In genomic region chr9:4679268-4680177, GRCh38 we compare ENCODE assay signal across 8 cellular contexts. TPM values are rescaled to one million over a fixed set of nuclear protein-coding genes. Genes with fewer than 3 reads are reported as not detected.
DNase-seq lines count a peak whose midpoint lies in the region; ATAC-seq, FAIRE-seq and TF ChIP-seq lines count a peak whose summit lies in the region.

CDC37L1 (plus strand) TSS chr9:4679569; CDS start chr9:4679768, 199 bp downstream.

- peaks cover 4% of the 10 kb centered on the region; the same call in 1 of the 2 replicates for H4K20me1 ChIP-seq in HepG2 (ENCODE audit: insufficient read depth, low read length)

- CTCF ChIA-PET in HepG2 (lab: Yijun Ruan, JAX; ENCODE audit: low intra/inter-chr PET ratio, low total read pairs), result interaction anchor here (1.2 kb wide), 1 partner anchor 18 kb away, joined by 3 read pairs; the partner anchor contains the start of gene PLPP6

- H3K27me3 ChIP-seq in HepG2 (ENCODE audit: control insufficient read depth in 1 of 2, insufficient read depth in 2 of 2, low read length in 2 of 2), result no peaks in the 10 kb centered on the region; a peak in 1 of 5 replicates

- peak within 1 kb of the TSS; percentile 93 for H3K4me2 ChIP-seq in HepG2 (ENCODE audit: low read depth, low read length)

- peak; percentile 77 for FAIRE-seq in HepG2 (lab: Jason Lieb, UNC)

- H3K79me2 ChIP-seq in HepG2 (ENCODE audit: insufficient read depth, low read length), result peaks cover 31% of the 10 kb centered on the region

- H3K27ac ChIP-seq in C4-2B (peak within 1 kb of the TSS; percentile 84), HepG2 (ENCODE audit: extremely low read length, insufficient read depth, low read length) (peak within 1 kb of the TSS; percentile 99)

- H3K36me3 ChIP-seq in HepG2 (replicated peaks in 1 of 2; ENCODE audit: control insufficient read depth in 1 of 2, insufficient read depth in 2 of 2, low read length in 2 of 2), result peaks cover 0 to 2% of the 10 kb centered on the region in 2 experiments; a peak in 1 of 5 replicates

- 2% methylated on average over 32 of the region's 66 CpGs for WGBS in HepG2 (ENCODE audit: low lambda C conversion rate)

- no peaks in the 10 kb centered on the region for H3K9me3 ChIP-seq in HepG2 (ENCODE audit: low read length)

- peak within 1 kb of the TSS; percentile 96 for H3K9ac ChIP-seq in HepG2 (ENCODE audit: insufficient read depth, low read depth, low read length)

- H2AFZ ChIP-seq in HepG2 (ENCODE audit: low read length), result peak within 1 kb of the TSS; percentile 57

- TF ChIP-seq RAD21 in HepG2 (CRISPR knock-in tag; IDR thresholded peaks at IDR 0.05), result peak; percentile 63

- peak; percentile 98 for DNase-seq in NCI-H69 (lab: John Stamatoyannopoulos, UW)
- peak; percentile 100 for DNase-seq in activated CD4-positive, alpha-beta T cell treated with anti-CD3 and anti-CD28 coated beads, Interleukin-2, amount 50 U/mL, for 1 hour
- DNase-seq in dermis blood vessel endothelial cell, result peak; percentile 98
- DNase-seq in HepG2 (ENCODE audit: low spot score), result peak; percentile 91
- peak; percentile 100 for DNase-seq in stimulated activated CD4-positive, alpha-beta T cell treated with anti-CD3 and anti-CD28 coated beads, Interleukin-4, amount 100 ng/mL, for 1 hour

- peak within 1 kb of the TSS; percentile 79 to 94 (median 87) for H3K4me3 ChIP-seq in HepG2 (replicated peaks in 1 of 3; ENCODE audit: insufficient read depth in 1 of 3, low read depth in 2 of 3, low read length in 3 of 3)

- TF ChIP-seq POLR2A in HepG2 (IDR thresholded peaks at IDR 0.05; ENCODE audit: insufficient read depth in 1 of 2, low read depth in 2 of 2, low read length in 2 of 2), result peak; percentile 93 to 95

- intact Hi-C loops in HepG2 (cut with micrococcal nuclease; ENCODE audit: unreplicated experiment), result loop anchor here (1.0 to 5.0 kb wide), 5 partner anchors 16 to 1152 kb away; partner anchors contain the start of genes RCL1 and RFX3

- POLR2A ChIA-PET in HepG2 (lab: Yijun Ruan, JAX), result interaction anchor here (0.6 to 1.4 kb wide), 11 partner anchors 14 to 158 kb away, joined by 3 to 28 read pairs (median 5); partner anchors contain the start of genes AK3, PLPP6 and SPATA6L

- ATAC-seq in GM19328 (IDR thresholded peaks at IDR 0.05; ENCODE audit: unreplicated experiment) (peak; percentile 94), HG03520 (IDR thresholded peaks at IDR 0.05; ENCODE audit: unreplicated experiment) (peak; percentile 92), HepG2 (peak; percentile 93)

- peak; percentile 77 for TF ChIP-seq CTCF in C4-2B (conservative IDR thresholded peaks at IDR 0.05)
- TF ChIP-seq CTCF in HepG2 (CRISPR knock-in tag; IDR thresholded peaks at IDR 0.05), result peak; percentile 72

- H3K4me1 ChIP-seq in HepG2 (ENCODE audit: insufficient read depth, low read length), result peaks cover 48% of the 10 kb centered on the region

- TF ChIP-seq EP300 in HepG2 (IDR thresholded peaks at IDR 0.05; ENCODE audit: low read depth in 2 of 2, low read length in 2 of 2) (peak; percentile 16 to 17; a peak in 2 of 4 replicates), HepG2 (CRISPR knock-in tag; IDR thresholded peaks at IDR 0.05; ENCODE audit: borderline replicate concordance) (peak; percentile 34)

- BruUV-seq in HepG2 (replicated peaks; lab: Mats Ljungman, UMichigan), result no TSS peak

- in situ Hi-C loops in HepG2 (cut with HindIII; ENCODE audit: extremely low pct_ligation_motif_present, low pct_unique_long_range_greater_than_20kb), result no loop called here

TF ChIP-seq in HepG2, 621 proteins besides CTCF, POLR2A, EP300 and RAD21 (continues in another document):
- TF ChIP-seq ZSCAN22 (CRISPR knock-in tag; IDR thresholded peaks at IDR 0.05), result no peak; the same call in 1 of the 2 replicates
- TF ChIP-seq, protein P1, sequence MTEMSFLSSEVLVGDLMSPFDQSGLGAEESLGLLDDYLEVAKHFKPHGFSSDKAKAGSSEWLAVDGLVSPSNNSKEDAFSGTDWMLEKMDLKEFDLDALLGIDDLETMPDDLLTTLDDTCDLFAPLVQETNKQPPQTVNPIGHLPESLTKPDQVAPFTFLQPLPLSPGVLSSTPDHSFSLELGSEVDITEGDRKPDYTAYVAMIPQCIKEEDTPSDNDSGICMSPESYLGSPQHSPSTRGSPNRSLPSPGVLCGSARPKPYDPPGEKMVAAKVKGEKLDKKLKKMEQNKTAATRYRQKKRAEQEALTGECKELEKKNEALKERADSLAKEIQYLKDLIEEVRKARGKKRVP (CRISPR knock-in tag; IDR thresholded peaks at IDR 0.05), result peak in 1 of 2 experiments; percentile 47; a peak in 1 of 4 replicates
- TF ChIP-seq ZNF644 (CRISPR knock-in tag; IDR thresholded peaks at IDR 0.05; ENCODE audit: low read depth), result no peak
- TF ChIP-seq U2AF2 (IDR thresholded peaks at IDR 0.05; ENCODE audit: low read depth, low read length), result no peak
- TF ChIP-seq, protein P2, sequence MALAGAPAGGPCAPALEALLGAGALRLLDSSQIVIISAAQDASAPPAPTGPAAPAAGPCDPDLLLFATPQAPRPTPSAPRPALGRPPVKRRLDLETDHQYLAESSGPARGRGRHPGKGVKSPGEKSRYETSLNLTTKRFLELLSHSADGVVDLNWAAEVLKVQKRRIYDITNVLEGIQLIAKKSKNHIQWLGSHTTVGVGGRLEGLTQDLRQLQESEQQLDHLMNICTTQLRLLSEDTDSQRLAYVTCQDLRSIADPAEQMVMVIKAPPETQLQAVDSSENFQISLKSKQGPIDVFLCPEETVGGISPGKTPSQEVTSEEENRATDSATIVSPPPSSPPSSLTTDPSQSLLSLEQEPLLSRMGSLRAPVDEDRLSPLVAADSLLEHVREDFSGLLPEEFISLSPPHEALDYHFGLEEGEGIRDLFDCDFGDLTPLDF (CRISPR knock-in tag; IDR thresholded peaks at IDR 0.05), result peak; percentile 49
- TF ChIP-seq, protein P3, sequence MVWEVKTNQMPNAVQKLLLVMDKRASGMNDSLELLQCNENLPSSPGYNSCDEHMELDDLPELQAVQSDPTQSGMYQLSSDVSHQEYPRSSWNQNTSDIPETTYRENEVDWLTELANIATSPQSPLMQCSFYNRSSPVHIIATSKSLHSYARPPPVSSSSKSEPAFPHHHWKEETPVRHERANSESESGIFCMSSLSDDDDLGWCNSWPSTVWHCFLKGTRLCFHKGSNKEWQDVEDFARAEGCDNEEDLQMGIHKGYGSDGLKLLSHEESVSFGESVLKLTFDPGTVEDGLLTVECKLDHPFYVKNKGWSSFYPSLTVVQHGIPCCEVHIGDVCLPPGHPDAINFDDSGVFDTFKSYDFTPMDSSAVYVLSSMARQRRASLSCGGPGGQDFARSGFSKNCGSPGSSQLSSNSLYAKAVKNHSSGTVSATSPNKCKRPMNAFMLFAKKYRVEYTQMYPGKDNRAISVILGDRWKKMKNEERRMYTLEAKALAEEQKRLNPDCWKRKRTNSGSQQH (CRISPR knock-in tag; IDR thresholded peaks at IDR 0.05; ENCODE audit: low read depth), result no peak; the same call in 1 of the 2 replicates
- no peak for TF ChIP-seq RARG (CRISPR knock-in tag; IDR thresholded peaks at IDR 0.05; ENCODE audit: low read depth)
- peak; percentile 76 for TF ChIP-seq KLF12 (CRISPR knock-in tag; IDR thresholded peaks at IDR 0.05; ENCODE audit: borderline replicate concordance)
- peak; percentile 97 for TF ChIP-seq ZBTB25 (CRISPR knock-in tag; IDR thresholded peaks at IDR 0.05)
- peak; percentile 63; the same call in 1 of the 2 replicates for TF ChIP-seq ZNF451 (CRISPR knock-in tag; IDR thresholded peaks at IDR 0.05)
- TF ChIP-seq THAP11 (CRISPR knock-in tag; IDR thresholded peaks at IDR 0.05), result peak; percentile 88

RNA-seq across cellular contexts. Expression of gene CDC37L1, which starts in this region (rescaled TPM):
- total RNA-seq in dermis blood vessel endothelial cell (11.7 and 15.1 TPM in 2 replicates), HepG2 (2016; rRNA removed; fragmentation: Illumina TruSeq; extraction: Trizol) (17.0 and 21.6 TPM in 2 replicates)
- 2.6 and 3.0 TPM in 2 replicates for total RNA-seq in HepG2 (2016; cell fraction: cytosol; rRNA removed; fragmentation: Illumina TruSeq; extraction: Trizol; ENCODE audit: low read depth)
- 16.5 and 19.6 TPM in 2 replicates for total RNA-seq in HepG2 (2016; cell fraction: insoluble cytoplasmic fraction; rRNA removed; fragmentation: Illumina TruSeq; extraction: Trizol)
- 8.6 and 9.4 TPM in 2 replicates for total RNA-seq in HepG2 (2016; cell fraction: membrane; rRNA removed; fragmentation: Illumina TruSeq; extraction: Trizol)
- total RNA-seq in HepG2 (2016; cell fraction: nucleus; rRNA removed; fragmentation: Illumina TruSeq; extraction: Trizol), result 12.6 and 14.0 TPM in 2 replicates
- 5.0 and 5.5 TPM in 2 replicates for polyA plus RNA-seq in HepG2 (2011; rRNA removed)
- polyA plus RNA-seq in HepG2 (2011; cell fraction: cytosol; rRNA removed), result 4.0 and 4.1 TPM in 2 replicates
- 3.6 and 5.0 TPM in 2 replicates for polyA plus RNA-seq in HepG2 (2011; cell fraction: nucleus; rRNA removed)
- 8.7 and 9.4 TPM in 2 replicates for polyA plus RNA-seq in HepG2 (2012)
- 1.9 and 2.3 TPM in 2 replicates for polyA plus RNA-seq in HepG2 (2016; cell fraction: cytosol; fragmentation: Illumina TruSeq; extraction: Trizol; ENCODE audit: low read depth)
- polyA plus RNA-seq in HepG2 (2016; cell fraction: insoluble cytoplasmic fraction; fragmentation: Illumina TruSeq; extraction: Trizol; ENCODE audit: low read depth), result 16.3 and 19.6 TPM in 2 replicates
- 4.0 and 4.9 TPM in 2 replicates for polyA plus RNA-seq in HepG2 (2016; cell fraction: membrane; fragmentation: Illumina TruSeq; extraction: Trizol; ENCODE audit: low read depth)
- polyA plus RNA-seq in HepG2 (2016; cell fraction: nucleus; fragmentation: Illumina TruSeq; extraction: Trizol; ENCODE audit: insufficient read depth, low read depth), result 10.8 and 11.4 TPM in 2 replicates
- 2.0 and 2.9 TPM in 2 replicates for polyA minus RNA-seq in HepG2 (2011; rRNA and poly(A)+ RNA removed; ENCODE audit: low replicate concordance)
- 4.0 and 4.6 TPM in 2 replicates for polyA minus RNA-seq in HepG2 (2011; cell fraction: cytosol; rRNA and poly(A)+ RNA removed)
- polyA minus RNA-seq in HepG2 (2011; cell fraction: nucleus; rRNA and poly(A)+ RNA removed), result 10.6 and 19.1 TPM in 2 replicates

Comparison
In these comparisons a context has a peak if more than half of its experiments do, and no peak if none do; other contexts are left out.
1. Peak in every context shown above with its lines: DNase-seq, ATAC-seq, H3K4me3 ChIP-seq and H3K27ac ChIP-seq.